ENCODE assay signal across 17 cellular contexts in the genomic region with DNA sequence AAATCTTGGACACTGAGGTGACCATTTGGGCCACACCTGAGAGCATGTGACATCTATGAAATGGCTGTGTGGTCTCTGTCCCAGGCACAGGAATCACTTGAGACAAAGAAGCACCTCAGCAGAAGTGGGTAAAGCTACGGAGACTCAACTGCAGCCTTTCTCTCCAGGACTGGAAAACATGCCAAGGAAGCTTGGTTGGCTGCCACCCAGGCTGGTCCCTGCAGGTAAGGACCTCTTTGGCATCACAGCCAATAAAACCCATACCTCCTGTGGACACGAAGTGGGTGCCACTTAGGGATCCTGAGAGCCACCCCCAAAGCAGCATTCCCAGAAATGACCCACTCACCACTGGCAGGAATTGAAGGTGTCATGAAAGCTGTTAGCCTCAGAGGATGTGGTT.
"Had no signal": no experiment of that assay in that cellular context is flagged by ENCODE, and none has a peak within 500 bp of the region (broad histone marks: within the 10 kb centered on the region; RNA-seq: fewer than 3 reads in every experiment).

No MANE protein-coding gene starts in this region.

- ATAC-seq: left cardiac atrium, lower lobe of right lung had no signal

- H2AFZ ChIP-seq: parathyroid adenoma had no signal

- H3K27ac Mint-ChIP-seq: mesothelial cell of epicardium had no signal

- H3K9me3 ChIP-seq: lower lobe of right lung, thyroid gland, vagina had no signal

- H3K27ac ChIP-seq: lower lobe of right lung, parathyroid adenoma, vagina, VCaP had no signal

- H3K27me3 ChIP-seq: thyroid gland, vagina had no signal

- H3K4me1 Mint-ChIP-seq: mesothelial cell of epicardium had no signal

- H3K4me1 ChIP-seq: lower lobe of right lung, parathyroid adenoma, vagina had no signal

- H3K4me3 ChIP-seq: lower lobe of right lung, thyroid gland, vagina had no signal

- H3K9me3 Mint-ChIP-seq: central memory CD8-positive, alpha-beta T cell; mesothelial cell of epicardium had no signal

- H3K4me3 Mint-ChIP-seq: central memory CD8-positive, alpha-beta T cell; mesothelial cell of epicardium had no signal

- H3K36me3 ChIP-seq: lower lobe of right lung, thyroid gland, vagina had no signal

- DNase-seq: activated CD4-positive, alpha-beta T cell treated with anti-CD3 and anti-CD28 coated beads for 4 hours; cortex of kidney; effector CD8-positive, alpha-beta T cell; foreskin melanocyte; head of caudate nucleus; left cardiac atrium; lower lobe of right lung; retina; stimulated activated CD4-positive, alpha-beta T cell treated with anti-CD3 and anti-CD28 coated beads, Interleukin-4, amount 100 ng/mL, for 1 hour; stimulated activated CD8-positive, alpha-beta memory T cell treated with anti-CD3 and anti-CD28 coated beads, Interleukin-4, amount 100 ng/mL, for 48 hours; SW 1271 had no signal

- H3K79me2 ChIP-seq: parathyroid adenoma had no signal
